Comparison of ENCODE assay signal across 8 cellular contexts in the genomic region with DNA sequence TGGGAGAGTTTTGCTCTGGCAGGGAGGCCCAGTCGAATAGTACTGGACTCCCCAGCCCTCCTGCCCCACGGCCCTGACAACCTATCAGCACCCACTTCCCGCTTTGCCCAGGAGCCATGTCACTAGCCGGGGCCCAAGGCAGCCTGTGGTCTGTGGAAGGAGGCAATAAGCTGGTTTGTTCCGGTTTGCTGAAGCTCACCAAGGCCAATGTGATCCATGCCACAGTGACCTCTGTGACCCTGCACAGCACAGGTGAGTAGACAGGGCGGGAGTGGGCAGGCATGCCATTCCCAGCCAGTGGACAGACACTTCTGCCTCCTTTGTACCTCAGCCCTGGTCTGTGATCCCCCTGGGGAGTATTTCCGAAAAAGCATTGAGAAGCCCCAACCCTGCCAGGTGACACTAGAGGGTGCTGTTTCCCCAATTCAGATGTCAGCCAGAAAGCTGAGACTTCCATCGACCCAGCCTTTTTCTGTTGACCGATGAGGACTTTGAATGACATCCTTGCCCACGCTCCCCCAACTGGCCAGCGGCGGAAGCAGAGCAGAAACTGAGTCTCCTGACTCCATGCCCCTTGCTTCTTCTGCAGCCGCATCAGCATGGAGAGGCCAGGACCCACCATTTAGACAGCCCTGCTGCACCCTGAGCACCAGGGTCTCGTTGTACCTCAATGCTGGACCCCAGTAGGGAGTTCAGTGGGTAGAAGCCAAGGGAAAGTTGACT.
A peak's percentile ranks its signal among the peaks of the same experiment; 100 is the strongest.
DNase-seq lines count a peak whose midpoint lies in the region; TF ChIP-seq lines count a peak whose summit lies in the region.

No MANE protein-coding gene starts in this region.

- no peaks in the 10 kb centered on the region for H3K9me3 Mint-ChIP-seq in T-helper 1 cell treated with Interleukin-12 subunit alpha and Interleukin-12 subunit beta and Interleukin-4 antibody, amounts not matched to agents 30 μg/mL and 1 μg/mL, for 36 hours

- H3K4me3 ChIP-seq in GM12864 (ENCODE audit: low read depth, low read length), result no peak overlapping the region
- H3K4me3 ChIP-seq in NB4 (ENCODE audit: low read depth, low read length), result no peak overlapping the region
- no peak overlapping the region for H3K4me3 ChIP-seq in astrocyte of the cerebellum (ENCODE audit: low read depth, low read length)

- H3K4me1 Mint-ChIP-seq in T-helper 1 cell treated with Interleukin-12 subunit alpha and Interleukin-12 subunit beta and Interleukin-4 antibody, amounts not matched to agents 30 μg/mL and 1 μg/mL, for 36 hours (ENCODE audit: low read depth), result peaks cover 5% of the 10 kb centered on the region

- no peak for TF ChIP-seq POLR2A in NB4 (IDR thresholded peaks at IDR 0.05; ENCODE audit: extremely low read depth, insufficient read length)

- TF ChIP-seq CTCF in GM12864 (IDR thresholded peaks at IDR 0.05; ENCODE audit: low read depth, low read length, missing control alignments), result peak; percentile 87
- TF ChIP-seq CTCF in NB4 (IDR thresholded peaks at IDR 0.05; ENCODE audit: low read depth, low read length), result peak; percentile 85
- peak; percentile 88 for TF ChIP-seq CTCF in astrocyte of the cerebellum (IDR thresholded peaks at IDR 0.05; ENCODE audit: low read depth, low read length, missing control alignments)

- peak overlapping the region; percentile 7 for H3K27ac Mint-ChIP-seq in T-helper 1 cell treated with Interleukin-12 subunit alpha and Interleukin-12 subunit beta and Interleukin-4 antibody, amounts not matched to agents 30 μg/mL and 1 μg/mL, for 36 hours

- DNase-seq in GM12864 (ENCODE audit: low read depth) (no peak), HEK293T (ENCODE audit: extremely low spot score) (peak; percentile 80), NB4 (ENCODE audit: low read depth) (peak; percentile 91), astrocyte of the cerebellum (ENCODE audit: low read depth) (no peak), iPS-NIHi11 (ENCODE audit: low spot score) (peak; percentile 88), NCI-H128 (lab: John Stamatoyannopoulos, UW; ENCODE audit: unreplicated experiment) (no peak)
- DNase-seq in stimulated activated CD4-positive, alpha-beta T cell treated with anti-CD3 and anti-CD28 coated beads, Interleukin-15, amount 100 ng/mL, for 24 hours, result peak; percentile 62

- H3K4me3 Mint-ChIP-seq in T-helper 1 cell treated with Interleukin-12 subunit alpha and Interleukin-12 subunit beta and Interleukin-4 antibody, amounts not matched to agents 30 μg/mL and 1 μg/mL, for 36 hours, result no peak overlapping the region

- peaks cover 8% of the 10 kb centered on the region for H3K36me3 Mint-ChIP-seq in T-helper 1 cell treated with Interleukin-12 subunit alpha and Interleukin-12 subunit beta and Interleukin-4 antibody, amounts not matched to agents 30 μg/mL and 1 μg/mL, for 36 hours (ENCODE audit: low read depth)

- POLR2A ChIA-PET in HEK293T (lab: Yijun Ruan, JAX), result interaction anchor here (1.8 to 4.3 kb wide), 2 partner anchors 9 to 22 kb away, joined by 6 to 34 read pairs; a partner anchor contains a TSS

- CTCF ChIA-PET in HEK293T (lab: Yijun Ruan, JAX), result interaction anchor here (0.6 to 2.7 kb wide), 29 partner anchors 9 to 312 kb away, joined by 3 to 16 read pairs (median 4); a partner anchor contains a TSS

- no peaks in the 10 kb centered on the region for H3K27me3 Mint-ChIP-seq in T-helper 1 cell treated with Interleukin-12 subunit alpha and Interleukin-12 subunit beta and Interleukin-4 antibody, amounts not matched to agents 30 μg/mL and 1 μg/mL, for 36 hours (ENCODE audit: low read depth)

- in situ Hi-C loops in astrocyte of the cerebellum (cut with HindIII; ENCODE audit: low sequenced_read_pairs), result no loop called here

TF ChIP-seq in HEK293T, 16 proteins besides CTCF, POLR2A, EP300 and RAD21:
- TF ChIP-seq, protein P1, sequence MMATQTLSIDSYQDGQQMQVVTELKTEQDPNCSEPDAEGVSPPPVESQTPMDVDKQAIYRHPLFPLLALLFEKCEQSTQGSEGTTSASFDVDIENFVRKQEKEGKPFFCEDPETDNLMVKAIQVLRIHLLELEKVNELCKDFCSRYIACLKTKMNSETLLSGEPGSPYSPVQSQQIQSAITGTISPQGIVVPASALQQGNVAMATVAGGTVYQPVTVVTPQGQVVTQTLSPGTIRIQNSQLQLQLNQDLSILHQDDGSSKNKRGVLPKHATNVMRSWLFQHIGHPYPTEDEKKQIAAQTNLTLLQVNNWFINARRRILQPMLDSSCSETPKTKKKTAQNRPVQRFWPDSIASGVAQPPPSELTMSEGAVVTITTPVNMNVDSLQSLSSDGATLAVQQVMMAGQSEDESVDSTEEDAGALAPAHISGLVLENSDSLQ (IDR thresholded peaks at IDR 0.05), result peak; percentile 88
- no peak for TF ChIP-seq FOXA1 (IDR thresholded peaks at IDR 0.05)

Comparison
In these comparisons a context has a peak if more than half of its experiments do, and no peak if none do; other contexts are left out.
1. DNase-seq: peak in HEK293T (single experiment), NB4 (single experiment), iPS-NIHi11 (single experiment) and stimulated activated CD4-positive, alpha-beta T cell treated with anti-CD3 and anti-CD28 coated beads, Interleukin-15, amount 100 ng/mL, for 24 hours (single experiment); none in GM12864 (single experiment), astrocyte of the cerebellum (single experiment) and NCI-H128 (single experiment).
2. Peak in every context shown above with its lines, with median percentiles within 50 percentile points of each other: CTCF ChIP-seq.